Comparison of ENCODE assay signal across 3 cellular contexts in genomic region chr10:121302541-121303180, GRCh38.
TF ChIP-seq lines count a peak whose summit lies in the region.

No MANE protein-coding gene starts in this region.

TF ChIP-seq in SK-N-SH, 30 proteins besides CTCF, POLR2A, EP300 and RAD21 (continued from another document):
- TF ChIP-seq TEAD4 (IDR thresholded peaks at IDR 0.05; ENCODE audit: borderline replicate concordance, insufficient read depth) (no peak), SIN3A (IDR thresholded peaks at IDR 0.05; ENCODE audit: borderline replicate concordance, low read depth, low read length) (no peak), SMC3 (IDR thresholded peaks at IDR 0.05; ENCODE audit: low read depth, low read length) (no peak), FOXM1 (IDR thresholded peaks at IDR 0.05; ENCODE audit: low read depth) (no peak), MAX (IDR thresholded peaks at IDR 0.05; ENCODE audit: low read depth) (no peak), GATA2 (CRISPR knock-in tag; IDR thresholded peaks at IDR 0.05) (no peak)

TF ChIP-seq in SK-N-SH treated with all-trans-retinoic acid at 6 μM for 48 hours, 23 proteins besides CTCF, POLR2A, EP300 and RAD21 (continued from another document):
- TF ChIP-seq PPARA (CRISPR knock-in tag; IDR thresholded peaks at IDR 0.05; ENCODE audit: borderline replicate concordance) (no peak), ARNTL (CRISPR knock-in tag; IDR thresholded peaks at IDR 0.05; ENCODE audit: borderline replicate concordance, low read depth) (no peak), ZFP30 (CRISPR knock-in tag; IDR thresholded peaks at IDR 0.05) (no peak), ZNF565 (CRISPR knock-in tag; conservative IDR thresholded peaks at IDR 0.05; ENCODE audit: low read depth) (no peak), PATZ1 (CRISPR knock-in tag; IDR thresholded peaks at IDR 0.05; ENCODE audit: borderline replicate concordance) (no peak), GLIS3 (CRISPR knock-in tag; IDR thresholded peaks at IDR 0.05) (no peak), CSDC2 (CRISPR knock-in tag; IDR thresholded peaks at IDR 0.05) (no peak), ZC3H10 (CRISPR knock-in tag; IDR thresholded peaks at IDR 0.05) (no peak), OSR1 (CRISPR knock-in tag; IDR thresholded peaks at IDR 0.05) (no peak), TOX (CRISPR knock-in tag; IDR thresholded peaks at IDR 0.05; ENCODE audit: borderline replicate concordance) (no peak), ZFP3 (CRISPR knock-in tag; IDR thresholded peaks at IDR 0.05) (no peak), BACH2 (CRISPR knock-in tag; IDR thresholded peaks at IDR 0.05; ENCODE audit: borderline replicate concordance) (no peak), RARB (CRISPR knock-in tag; IDR thresholded peaks at IDR 0.05) (no peak), ESRRG (CRISPR knock-in tag; IDR thresholded peaks at IDR 0.05) (no peak), SNAI2 (CRISPR knock-in tag; IDR thresholded peaks at IDR 0.05) (no peak), TCF4 (CRISPR knock-in tag; IDR thresholded peaks at IDR 0.05; ENCODE audit: borderline replicate concordance) (no peak)
- TF ChIP-seq, protein P1, sequence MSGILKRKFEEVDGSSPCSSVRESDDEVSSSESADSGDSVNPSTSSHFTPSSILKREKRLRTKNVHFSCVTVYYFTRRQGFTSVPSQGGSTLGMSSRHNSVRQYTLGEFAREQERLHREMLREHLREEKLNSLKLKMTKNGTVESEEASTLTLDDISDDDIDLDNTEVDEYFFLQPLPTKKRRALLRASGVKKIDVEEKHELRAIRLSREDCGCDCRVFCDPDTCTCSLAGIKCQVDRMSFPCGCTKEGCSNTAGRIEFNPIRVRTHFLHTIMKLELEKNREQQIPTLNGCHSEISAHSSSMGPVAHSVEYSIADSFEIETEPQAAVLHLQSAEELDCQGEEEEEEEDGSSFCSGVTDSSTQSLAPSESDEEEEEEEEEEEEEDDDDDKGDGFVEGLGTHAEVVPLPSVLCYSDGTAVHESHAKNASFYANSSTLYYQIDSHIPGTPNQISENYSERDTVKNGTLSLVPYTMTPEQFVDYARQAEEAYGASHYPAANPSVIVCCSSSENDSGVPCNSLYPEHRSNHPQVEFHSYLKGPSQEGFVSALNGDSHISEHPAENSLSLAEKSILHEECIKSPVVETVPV (CRISPR knock-in tag; IDR thresholded peaks at IDR 0.05): no peak

TF ChIP-seq in H1, 55 proteins besides CTCF, POLR2A, EP300 and RAD21 (continued from another document):
- no peak for TF ChIP-seq SP2 (IDR thresholded peaks at IDR 0.05; ENCODE audit: low read length)
- TF ChIP-seq KDM4A (IDR thresholded peaks at IDR 0.05; ENCODE audit: low read depth, low read length, severe bottlenecking): no peak
- no peak for TF ChIP-seq RBBP5 (IDR thresholded peaks at IDR 0.05; ENCODE audit: borderline replicate concordance, low read depth, low read length)
- no peak for TF ChIP-seq FOSL1 (IDR thresholded peaks at IDR 0.05; ENCODE audit: insufficient read depth, low read depth, low read length)
- no peak for TF ChIP-seq SP4 (IDR thresholded peaks at IDR 0.05; ENCODE audit: low read length)
- no peak for TF ChIP-seq CHD1 (IDR thresholded peaks at IDR 0.05; ENCODE audit: low read depth, low read length)
- TF ChIP-seq CREB1 (IDR thresholded peaks at IDR 0.05): no peak
- TF ChIP-seq YY1 (IDR thresholded peaks at IDR 0.05; ENCODE audit: low read depth, low read length): no peak
- TF ChIP-seq CBX5 (IDR thresholded peaks at IDR 0.05; ENCODE audit: low read depth, low read length): no peak
- no peak for TF ChIP-seq RNF2 (IDR thresholded peaks at IDR 0.05; ENCODE audit: borderline replicate concordance, low read depth, low read length, missing control alignments, poor library complexity, severe bottlenecking)
- no peak for TF ChIP-seq POU5F1 (IDR thresholded peaks at IDR 0.05; ENCODE audit: low read depth, low read length)
- no peak for TF ChIP-seq CTBP2 (IDR thresholded peaks at IDR 0.05; ENCODE audit: borderline replicate concordance, insufficient read depth, insufficient read length, low read length)
- no peak for TF ChIP-seq ASH2L (IDR thresholded peaks at IDR 0.05; ENCODE audit: low read length)
- no peak for TF ChIP-seq RFX5 (IDR thresholded peaks at IDR 0.05; ENCODE audit: borderline replicate concordance, low read depth, low read length)
- no peak for TF ChIP-seq EGR1 (IDR thresholded peaks at IDR 0.05; ENCODE audit: borderline replicate concordance, low read depth, low read length)
- TF ChIP-seq HDAC6 (IDR thresholded peaks at IDR 0.05; ENCODE audit: low read depth, low read length): no peak
- TF ChIP-seq, protein P2, sequence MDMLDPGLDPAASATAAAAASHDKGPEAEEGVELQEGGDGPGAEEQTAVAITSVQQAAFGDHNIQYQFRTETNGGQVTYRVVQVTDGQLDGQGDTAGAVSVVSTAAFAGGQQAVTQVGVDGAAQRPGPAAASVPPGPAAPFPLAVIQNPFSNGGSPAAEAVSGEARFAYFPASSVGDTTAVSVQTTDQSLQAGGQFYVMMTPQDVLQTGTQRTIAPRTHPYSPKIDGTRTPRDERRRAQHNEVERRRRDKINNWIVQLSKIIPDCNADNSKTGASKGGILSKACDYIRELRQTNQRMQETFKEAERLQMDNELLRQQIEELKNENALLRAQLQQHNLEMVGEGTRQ (IDR thresholded peaks at IDR 0.05; ENCODE audit: low read length): no peak
